In genomic region chr4:169115897-169116254, GRCh38 we compare ENCODE assay signal across 8 cellular contexts.
DNase-seq lines count a peak whose midpoint lies in the region; ATAC-seq, FAIRE-seq and TF ChIP-seq lines count a peak whose summit lies in the region.

No MANE protein-coding gene starts in this region.

- H3K4me3 ChIP-seq in astrocyte of the cerebellum (ENCODE audit: low read depth, low read length): no peak overlapping the region

- in situ Hi-C loops in astrocyte of the cerebellum (cut with HindIII; ENCODE audit: low sequenced_read_pairs): no loop called here

- peak; percentile 96 for FAIRE-seq in HTR-8/SVneo (lab: Jason Lieb, UNC)

- peak; percentile 54 for TF ChIP-seq CTCF in astrocyte of the cerebellum (IDR thresholded peaks at IDR 0.05; ENCODE audit: low read depth, low read length, missing control alignments)

- ATAC-seq in HG02642 (IDR thresholded peaks at IDR 0.05; ENCODE audit: poor library complexity, unreplicated experiment): no peak
- no peak for ATAC-seq in GM19324 (IDR thresholded peaks at IDR 0.05; ENCODE audit: low FRiP score, unreplicated experiment)
- no peak for ATAC-seq in HG02884 (IDR thresholded peaks at IDR 0.05; ENCODE audit: unreplicated experiment)
- ATAC-seq in GM18867 (IDR thresholded peaks at IDR 0.05; ENCODE audit: unreplicated experiment): no peak

- DNase-seq in Ammon's horn (ENCODE audit: low spot score) (peak; percentile 32), HTR-8/SVneo (ENCODE audit: insufficient read length, low spot score) (peak; percentile 70), astrocyte of the cerebellum (ENCODE audit: low read depth) (peak; percentile 67), medulla oblongata (ENCODE audit: extremely low spot score) (peak; percentile 37)
